9 cellular contexts compared by ENCODE assay signal in genomic region chr2:187580462-187581124, GRCh38. TPM values are rescaled to one million over a fixed set of nuclear protein-coding genes. Genes with fewer than 3 reads are reported as not detected.
A peak's percentile ranks its signal among the peaks of the same experiment; 100 is the strongest.
DNase-seq lines count a peak whose midpoint lies in the region; ATAC-seq and TF ChIP-seq lines count a peak whose summit lies in the region.
"Had no signal": no experiment of that assay in that cellular context is flagged by ENCODE, and none has a peak within 500 bp of the region (broad histone marks: within the 10 kb centered on the region; RNA-seq: fewer than 3 reads in every experiment).

No MANE protein-coding gene starts in this region.

- peak overlapping the region in 1 of 2 donors; percentile 9 for H3K27ac ChIP-seq in uterus

- H3K4me1 Mint-ChIP-seq in T-helper 2 cell treated with Interferon-gamma antibody and Interleukin-4, amounts not matched to agents 5 μg/mL and 100 μg/mL, for 36 hours (ENCODE audit: low read depth), result peaks cover 3% of the 10 kb centered on the region

- peaks cover 4% of the 10 kb centered on the region for H3K9me3 Mint-ChIP-seq in T-helper 2 cell treated with Interferon-gamma antibody and Interleukin-4, amounts not matched to agents 5 μg/mL and 100 μg/mL, for 36 hours
- H3K9me3 Mint-ChIP-seq: dendritic cell treated with granulocyte-macrophage colony-stimulating factor and Interleukin-4, amounts not matched to agents 40 ng/mL and 50 ng/mL, for 4 days had no signal

- in situ Hi-C loops in astrocyte of the cerebellum (cut with HindIII; ENCODE audit: low sequenced_read_pairs), result loop anchor here (25.0 kb wide), 1 partner anchor 932 kb away; no protein-coding TSS in a partner anchor

- no peaks in the 10 kb centered on the region for H3K36me3 ChIP-seq in uterus

- peaks cover 4% of the 10 kb centered on the region for H3K27me3 Mint-ChIP-seq in T-helper 2 cell treated with Interferon-gamma antibody and Interleukin-4, amounts not matched to agents 5 μg/mL and 100 μg/mL, for 36 hours (ENCODE audit: low read depth)
- H3K27me3 Mint-ChIP-seq: dendritic cell treated with granulocyte-macrophage colony-stimulating factor and Interleukin-4, amounts not matched to agents 40 ng/mL and 50 ng/mL, for 4 days had no signal

- no peaks in the 10 kb centered on the region for H3K27me3 ChIP-seq in uterus

- DNase-seq in AG04449 (ENCODE audit: low read depth, low spot score), result no peak
- DNase-seq in NCI-H1694 (lab: John Stamatoyannopoulos, UW), result peak; percentile 62
- DNase-seq in astrocyte of the cerebellum (ENCODE audit: low read depth), result peak; percentile 80
- peak; percentile 80 for DNase-seq in kidney glomerular epithelial cell (lab: John Stamatoyannopoulos, UW)
- no peak for DNase-seq in uterus
- DNase-seq in activated CD4-positive, alpha-beta T cell treated with anti-CD3 and anti-CD28 coated beads for 4 hours, result no peak
- no peak for DNase-seq in T-helper 2 cell treated with Interferon-gamma antibody and Interleukin-4, amounts not matched to agents 5 μg/mL and 100 μg/mL, for 36 hours (ENCODE audit: low spot score)

- no peak overlapping the region for H3K4me3 Mint-ChIP-seq in T-helper 2 cell treated with Interferon-gamma antibody and Interleukin-4, amounts not matched to agents 5 μg/mL and 100 μg/mL, for 36 hours
- H3K4me3 Mint-ChIP-seq: dendritic cell treated with granulocyte-macrophage colony-stimulating factor and Interleukin-4, amounts not matched to agents 40 ng/mL and 50 ng/mL, for 4 days had no signal

- H3K36me3 Mint-ChIP-seq in T-helper 2 cell treated with Interferon-gamma antibody and Interleukin-4, amounts not matched to agents 5 μg/mL and 100 μg/mL, for 36 hours (ENCODE audit: low read depth), result no peaks in the 10 kb centered on the region

- no peak for TF ChIP-seq POLR2A in uterus (IDR thresholded peaks at IDR 0.05)

- POLR2A ChIA-PET in AG04449 (lab: Yijun Ruan, JAX), result no interaction called here

- H3K9me3 ChIP-seq in uterus, result no peaks in the 10 kb centered on the region

- peak; percentile 51 for ATAC-seq in GM21390 (IDR thresholded peaks at IDR 0.05; ENCODE audit: unreplicated experiment)

- H3K4me1 ChIP-seq in uterus, result no peaks in the 10 kb centered on the region

- peak; percentile 12 for TF ChIP-seq CTCF in AG04449 (IDR thresholded peaks at IDR 0.05; ENCODE audit: insufficient read depth, low read length, missing control alignments)
- TF ChIP-seq CTCF in astrocyte of the cerebellum (IDR thresholded peaks at IDR 0.05; ENCODE audit: low read depth, low read length, missing control alignments), result no peak
- TF ChIP-seq CTCF in uterus (IDR thresholded peaks at IDR 0.05), result peak in 3 of 4 experiments; percentile 30 to 66 (median 60)

- H3K4me3 ChIP-seq in AG04449 (ENCODE audit: low read depth, low read length) (peak overlapping the region; percentile 31; the same call in 1 of the 2 replicates), astrocyte of the cerebellum (ENCODE audit: low read depth, low read length) (no peak overlapping the region), uterus (peak overlapping the region in 1 of 2 donors; percentile 25)

- H3K27ac Mint-ChIP-seq in T-helper 2 cell treated with Interferon-gamma antibody and Interleukin-4, amounts not matched to agents 5 μg/mL and 100 μg/mL, for 36 hours, result no peak overlapping the region
- H3K27ac Mint-ChIP-seq: dendritic cell treated with granulocyte-macrophage colony-stimulating factor and Interleukin-4, amounts not matched to agents 40 ng/mL and 50 ng/mL, for 4 days had no signal

- intact Hi-C loops in uterus (cut with DNase I; ENCODE audit: low total_unique reads), result no loop called here

- CTCF ChIA-PET in AG04449 (lab: Yijun Ruan, JAX), result interaction anchor here (0.6 to 12.0 kb wide), 61 partner anchors 10 to 1860 kb away, joined by 3 to 718 read pairs (median 5); partner anchors contain the start of genes COL5A2 and TFPI

RNA-seq across cellular contexts. Expression of gene TFPI, which starts 26.4 kb away (rescaled TPM):
- 100 to 1,000 TPM in 1 of 4 donors, 10 to 100 TPM in 3; 88.5 to 135 (median 99.2) TPM for total RNA-seq in uterus

Comparison
In these comparisons a context has a peak if more than half of its experiments do, and no peak if none do; other contexts are left out.
1. DNase-seq: peak in NCI-H1694 (single experiment), astrocyte of the cerebellum (single experiment) and kidney glomerular epithelial cell (single experiment); none in AG04449 (single experiment), uterus (0 of 2), activated CD4-positive, alpha-beta T cell treated with anti-CD3 and anti-CD28 coated beads for 4 hours (0 of 2) and T-helper 2 cell treated with Interferon-gamma antibody and Interleukin-4, amounts not matched to agents 5 μg/mL and 100 μg/mL, for 36 hours (single experiment).